In genomic region chr6:53645850-53646249, GRCh38 we compare ENCODE assay signal across 16 cellular contexts. TPM values are rescaled to one million over a fixed set of nuclear protein-coding genes. Genes with fewer than 3 reads are reported as not detected.
"Had no signal": no experiment of that assay in that cellular context is flagged by ENCODE, and none has a peak within 500 bp of the region (broad histone marks: within the 10 kb centered on the region; RNA-seq: fewer than 3 reads in every experiment).

No MANE protein-coding gene starts in this region.

- H3K27ac Mint-ChIP-seq: activated CD4-positive, alpha-beta T cell treated with anti-CD3 and anti-CD28 coated beads for 36 hours; activated naive CD4-positive, alpha-beta T cell treated with anti-CD3 and anti-CD28 coated beads, Interleukin-2, amount 50 U/mL, for 72 hours; activated T-helper 1 cell treated with anti-CD3 and anti-CD28 coated beads, Interleukin-12 subunit alpha, Interleukin-12 subunit beta, Interleukin-2, Interleukin-4 antibody, amounts not matched to agents 30 ng/mL and 10 ng/mL and 1 ng/mL, durations not matched to agents 14 hours and 24 hours and 36 hours; endodermal cell had no signal

- H3K9me3 ChIP-seq: mucosa of descending colon, tibial artery had no signal

- H3K27me3 Mint-ChIP-seq: activated CD4-positive, alpha-beta T cell treated with anti-CD3 and anti-CD28 coated beads for 36 hours had no signal

- H3K36me3 Mint-ChIP-seq: activated naive CD4-positive, alpha-beta T cell treated with anti-CD3 and anti-CD28 coated beads, Interleukin-2, amount 50 U/mL, for 72 hours; naive B cell had no signal

- DNase-seq: activated CD4-positive, alpha-beta T cell treated with anti-CD3 and anti-CD28 coated beads for 36 hours; activated CD4-positive, alpha-beta T cell treated with anti-CD3 and anti-CD28 coated beads, Interleukin-2, amount 50 U/mL, for 48 hours; activated gamma-delta T cell treated with Interleukin-2 at 50 U/mL for 16 hours; activated T-cell treated with anti-CD3 and anti-CD28 coated beads for 4 hours; endodermal cell; foreskin keratinocyte; glutamatergic neuron; mesenchymal stem cell; mucosa of descending colon; naive B cell; stimulated activated naive CD4-positive, alpha-beta T cell; SW 1271; tibial artery had no signal

- ATAC-seq: activated CD4-positive, alpha-beta T cell treated with anti-CD3 and anti-CD28 coated beads for 36 hours; activated naive CD4-positive, alpha-beta T cell treated with anti-CD3 and anti-CD28 coated beads, Interleukin-2, amount 50 U/mL, for 72 hours; foreskin keratinocyte; mucosa of descending colon had no signal

- H3K4me3 Mint-ChIP-seq: activated CD4-positive, alpha-beta T cell treated with anti-CD3 and anti-CD28 coated beads for 36 hours; activated T-helper 1 cell treated with anti-CD3 and anti-CD28 coated beads, Interleukin-12 subunit alpha, Interleukin-12 subunit beta, Interleukin-2, Interleukin-4 antibody, amounts not matched to agents 30 ng/mL and 10 ng/mL and 1 ng/mL, durations not matched to agents 14 hours and 24 hours and 36 hours; endodermal cell; naive B cell had no signal

- H3K27ac ChIP-seq: foreskin keratinocyte, tibial artery had no signal

- H3K9me3 Mint-ChIP-seq: activated naive CD4-positive, alpha-beta T cell treated with anti-CD3 and anti-CD28 coated beads, Interleukin-2, amount 50 U/mL, for 72 hours; activated T-helper 1 cell treated with anti-CD3 and anti-CD28 coated beads, Interleukin-12 subunit alpha, Interleukin-12 subunit beta, Interleukin-2, Interleukin-4 antibody, amounts not matched to agents 30 ng/mL and 10 ng/mL and 1 ng/mL, durations not matched to agents 14 hours and 24 hours and 36 hours; endodermal cell; naive B cell had no signal

- H3K27me3 ChIP-seq: foreskin keratinocyte, tibial artery had no signal

- H3K4me1 ChIP-seq: tibial artery had no signal

- H3K4me3 ChIP-seq: mucosa of descending colon, tibial artery had no signal

RNA-seq across cellular contexts. Expression of gene KLHL31, which starts 19.7 kb away (rescaled TPM):
- total RNA-seq: pulmonary artery endothelial cell had no signal
